In genomic region chr17:64329571-64329970, GRCh38 we compare ENCODE assay signal across 25 cellular contexts.
A peak's percentile ranks its signal among the peaks of the same experiment; 100 is the strongest.
DNase-seq lines count a peak whose midpoint lies in the region; ATAC-seq and TF ChIP-seq lines count a peak whose summit lies in the region.
"Had no signal": no experiment of that assay in that cellular context is flagged by ENCODE, and none has a peak within 500 bp of the region (broad histone marks: within the 10 kb centered on the region; RNA-seq: fewer than 3 reads in every experiment).

No MANE protein-coding gene starts in this region.

- H3K9ac ChIP-seq in subcutaneous abdominal adipose tissue (ENCODE audit: low read length in 5 of 5), result no peak overlapping the region
- H3K9ac ChIP-seq: parathyroid adenoma had no signal

- peak; percentile 83 for DNase-seq in SIG-M5 treated with dmso at 0.1 percent for 504 hours (lab: John Stamatoyannopoulos, UW; ENCODE audit: unreplicated experiment)
- DNase-seq in SIG-M5 (lab: John Stamatoyannopoulos, UW), result no peak
- peak; percentile 71 to 93 for DNase-seq in PC-9
- no peak for DNase-seq in left lung
- no peak for DNase-seq in effector memory CD4-positive, alpha-beta T cell
- no peak for DNase-seq in NCI-H1694 (lab: John Stamatoyannopoulos, UW)
- DNase-seq: 8988T; activated CD4-positive, alpha-beta T cell treated with anti-CD3 and anti-CD28 coated beads for 36 hours; activated CD8-positive, alpha-beta memory T cell treated with anti-CD3 and anti-CD28 coated beads, Interleukin-2, amount 50 U/mL, for 48 hours; activated CD8-positive, alpha-beta T cell treated with anti-CD3 and anti-CD28 coated beads for 36 hours; activated naive CD4-positive, alpha-beta T cell treated with Interleukin-2 at 50 U/mL for 16 hours; COR-L47; H7; hippocampal formation; NCI-H2081; NCI-H446 treated with DMSO at 0.1 percent for 48 hours; NCI-H774; stomach; thyroid gland had no signal

- TF ChIP-seq CTCF in PC-9 (conservative IDR thresholded peaks at IDR 0.05) (no peak), left lung (IDR thresholded peaks at IDR 0.05) (no peak)

- H3K36me3 ChIP-seq in PC-9 (ENCODE audit: low read depth) (peaks cover 7% of the 10 kb centered on the region; the same call in 1 of the 2 replicates), left lung (peaks cover 0 to 26% of the 10 kb centered on the region in 2 donors), subcutaneous abdominal adipose tissue (ENCODE audit: control insufficient read depth in 5 of 5, insufficient read depth in 5 of 5, low read length in 5 of 5) (peaks cover 0 to 14% (median 7%) of the 10 kb centered on the region in 5 donors)
- H3K36me3 ChIP-seq in effector memory CD4-positive, alpha-beta T cell (ENCODE audit: control insufficient read depth, insufficient read depth, low read length), result no peaks in the 10 kb centered on the region
- H3K36me3 ChIP-seq: gastroesophageal sphincter, stomach, thyroid gland had no signal

- peak overlapping the region; percentile 76 for H3K4me2 ChIP-seq in PC-9

- H3K79me2 ChIP-seq in PC-9 (ENCODE audit: low read depth), result peaks cover 27% of the 10 kb centered on the region
- H3K79me2 ChIP-seq: parathyroid adenoma had no signal

- BruUV-seq in PC-9 (replicated peaks; lab: Mats Ljungman, UMichigan), result no TSS peak

- H2AFZ ChIP-seq in PC-9, result no peak overlapping the region
- H2AFZ ChIP-seq: parathyroid adenoma had no signal

- intact Hi-C loops in PC-9 (cut with micrococcal nuclease; ENCODE audit: unreplicated experiment), result loop anchor here (1.0 to 5.0 kb wide), 2 partner anchors 56 to 168 kb away; partner anchors contain the start of gene POLG2
- intact Hi-C loops in left lung (cut with DNase I), result loop anchor here in 1 of 2 donors (10.0 kb wide), 1 partner anchor 165 kb away; the partner anchor contains the start of gene POLG2

- H3K27ac ChIP-seq in PC-9 (peak overlapping the region; percentile 99), left lung (peak overlapping the region; percentile 80 to 91), subcutaneous abdominal adipose tissue (ENCODE audit: low read depth, low read length) (peak overlapping the region; percentile 84)
- H3K27ac ChIP-seq in effector memory CD4-positive, alpha-beta T cell (ENCODE audit: insufficient read depth, low read length, poor library complexity, severe bottlenecking), result no peak overlapping the region
- H3K27ac ChIP-seq: C4-2B had no signal

- no peaks in the 10 kb centered on the region for H4K20me1 ChIP-seq in PC-9 (ENCODE audit: insufficient read depth)

- H3K9me3 ChIP-seq in PC-9 (ENCODE audit: insufficient read depth, low read depth) (no peaks in the 10 kb centered on the region), left lung (no peaks in the 10 kb centered on the region), subcutaneous abdominal adipose tissue (ENCODE audit: control insufficient read depth in 5 of 5, low read length in 5 of 5) (no peaks in the 10 kb centered on the region)
- H3K9me3 ChIP-seq in effector memory CD4-positive, alpha-beta T cell (ENCODE audit: control insufficient read depth, low read length), result no peaks in the 10 kb centered on the region
- H3K9me3 ChIP-seq: gastroesophageal sphincter, stomach, thyroid gland had no signal

- H3K4me3 ChIP-seq in PC-9 (peak overlapping the region; percentile 37; the same call in 1 of the 2 replicates), left lung (no peak overlapping the region), subcutaneous abdominal adipose tissue (ENCODE audit: low read depth in 1 of 5, low read length in 5 of 5) (no peak overlapping the region)
- no peak overlapping the region for H3K4me3 ChIP-seq in effector memory CD4-positive, alpha-beta T cell (ENCODE audit: insufficient read depth, low read depth, low read length, poor library complexity, severe bottlenecking)
- H3K4me3 ChIP-seq: gastroesophageal sphincter, GM12878, stomach, thyroid gland had no signal

- H3K27me3 ChIP-seq in PC-9 (ENCODE audit: insufficient read depth, low read depth) (no peaks in the 10 kb centered on the region), left lung (no peaks in the 10 kb centered on the region), subcutaneous abdominal adipose tissue (ENCODE audit: control insufficient read depth in 5 of 5, insufficient read depth in 4 of 5, low read length in 5 of 5) (no peaks in the 10 kb centered on the region)
- no peaks in the 10 kb centered on the region for H3K27me3 ChIP-seq in effector memory CD4-positive, alpha-beta T cell (replicated peaks; ENCODE audit: control insufficient read depth, insufficient read depth, low read length, poor library complexity, severe bottlenecking)
- H3K27me3 ChIP-seq: gastroesophageal sphincter, stomach, thyroid gland had no signal

- ATAC-seq in left lung, result no peak
- ATAC-seq in GM19324 (IDR thresholded peaks at IDR 0.05; ENCODE audit: low FRiP score, unreplicated experiment), result no peak
- ATAC-seq: activated CD4-positive, alpha-beta T cell treated with anti-CD3 and anti-CD28 coated beads for 36 hours; activated CD8-positive, alpha-beta T cell treated with anti-CD3 and anti-CD28 coated beads for 36 hours; gastroesophageal sphincter; GM12878 had no signal

- H3K4me1 ChIP-seq in PC-9 (replicated peaks; ENCODE audit: insufficient read depth) (peaks cover 87% of the 10 kb centered on the region), left lung (peaks cover 55 to 98% of the 10 kb centered on the region in 2 donors), subcutaneous abdominal adipose tissue (ENCODE audit: control insufficient read depth in 5 of 5, insufficient read depth in 5 of 5, low read length in 5 of 5) (peaks cover 9 to 84% (median 70%) of the 10 kb centered on the region in 5 donors)
- H3K4me1 ChIP-seq in effector memory CD4-positive, alpha-beta T cell (ENCODE audit: control insufficient read depth, insufficient read depth, low read length, poor library complexity, severe bottlenecking), result no peaks in the 10 kb centered on the region

- CTCF ChIA-PET in PC-9 (lab: Charles Lee), result no interaction called here

- peaks cover 85% of the 10 kb centered on the region for H3F3A ChIP-seq in PC-9 (ENCODE audit: insufficient read depth, low read depth)

- POLR2A ChIA-PET in PC-9 (lab: Charles Lee; ENCODE audit: unreplicated experiment), result interaction anchor here (0.7 kb wide), 2 partner anchors 54 to 97 kb away, joined by 3 to 5 read pairs; no protein-coding TSS in a partner anchor

- H3K9me2 ChIP-seq in PC-9 (ENCODE audit: insufficient read depth), result no peaks in the 10 kb centered on the region

Comparison
In these comparisons a context has a peak if more than half of its experiments do, and no peak if none do; other contexts are left out.
1. DNase-seq: peak in SIG-M5 treated with dmso at 0.1 percent for 504 hours (single experiment) and PC-9 (2 of 2); none in SIG-M5 (single experiment), left lung (0 of 2), effector memory CD4-positive, alpha-beta T cell (0 of 3) and NCI-H1694 (single experiment).